9 cellular contexts compared by ENCODE assay signal in genomic region chr7:16989883-16990413, GRCh38.
DNase-seq lines count a peak whose midpoint lies in the region; ATAC-seq and TF ChIP-seq lines count a peak whose summit lies in the region.
"Had no signal": no experiment of that assay in that cellular context is flagged by ENCODE, and none has a peak within 500 bp of the region (broad histone marks: within the 10 kb centered on the region; RNA-seq: fewer than 3 reads in every experiment).

No MANE protein-coding gene starts in this region.

- H3K4me1 ChIP-seq in endodermal cell (ENCODE audit: control insufficient read depth, insufficient read depth, low read length): peaks cover 3% of the 10 kb centered on the region

- DNase-seq in CD14-positive monocyte (ENCODE audit: low spot score) (no peak), NCI-H2196 treated with DMSO at 0.1 percent for 48 hours (lab: John Stamatoyannopoulos, UW; ENCODE audit: unreplicated experiment) (peak; percentile 37), medulla oblongata (ENCODE audit: extremely low spot score) (peak; percentile 96), endodermal cell (no peak)
- DNase-seq in activated naive CD8-positive, alpha-beta T cell treated with anti-CD3 and anti-CD28 coated beads for 36 hours: no peak
- no peak for DNase-seq in stimulated activated naive CD8-positive, alpha-beta T cell treated with anti-CD3 and anti-CD28 coated beads, Interleukin-15, Interleukin-2, amounts not matched to agents 100 U/mL and 50 U/mL, for 24 hours

- H3K9me3 Mint-ChIP-seq in CD14-positive monocyte: peaks cover 0 to 5% (median 4%) of the 10 kb centered on the region in 7 donors
- H3K9me3 Mint-ChIP-seq in activated naive CD8-positive, alpha-beta T cell treated with anti-CD3 and anti-CD28 coated beads for 36 hours: no peaks in the 10 kb centered on the region
- no peaks in the 10 kb centered on the region for H3K9me3 Mint-ChIP-seq in endodermal cell
- H3K9me3 Mint-ChIP-seq: activated naive CD4-positive, alpha-beta T cell treated with anti-CD3 and anti-CD28 coated beads, Interleukin-2, amount 50 U/mL, for 24 hours had no signal

- no peak for ATAC-seq in GM19324 (IDR thresholded peaks at IDR 0.05; ENCODE audit: low FRiP score, unreplicated experiment)
- ATAC-seq in stimulated activated naive CD8-positive, alpha-beta T cell treated with anti-CD3 and anti-CD28 coated beads, Interleukin-15, Interleukin-2, amounts not matched to agents 100 U/mL and 50 U/mL, for 24 hours: no peak

- no peak overlapping the region for H3K4me3 ChIP-seq in endodermal cell (ENCODE audit: low read length)

- no peak overlapping the region for H3K9ac ChIP-seq in endodermal cell (ENCODE audit: extremely low read depth, low read length, poor library complexity, severe bottlenecking)

- peaks cover 28% of the 10 kb centered on the region for H3K4me1 Mint-ChIP-seq in CD14-positive monocyte
- no peaks in the 10 kb centered on the region for H3K4me1 Mint-ChIP-seq in activated naive CD8-positive, alpha-beta T cell treated with anti-CD3 and anti-CD28 coated beads for 36 hours
- H3K4me1 Mint-ChIP-seq in endodermal cell: no peaks in the 10 kb centered on the region
- H3K4me1 Mint-ChIP-seq: activated naive CD4-positive, alpha-beta T cell treated with anti-CD3 and anti-CD28 coated beads, Interleukin-2, amount 50 U/mL, for 24 hours had no signal

- peaks cover 41% of the 10 kb centered on the region for H3K27me3 ChIP-seq in endodermal cell (ENCODE audit: control insufficient read depth, insufficient read depth, low read length, poor library complexity, severe bottlenecking)

- peak overlapping the region; percentile 21 to 95 (median 82) for H3K27ac Mint-ChIP-seq in CD14-positive monocyte
- no peak overlapping the region for H3K27ac Mint-ChIP-seq in activated naive CD8-positive, alpha-beta T cell treated with anti-CD3 and anti-CD28 coated beads for 36 hours
- no peak overlapping the region for H3K27ac Mint-ChIP-seq in endodermal cell
- H3K27ac Mint-ChIP-seq: activated naive CD4-positive, alpha-beta T cell treated with anti-CD3 and anti-CD28 coated beads, Interleukin-2, amount 50 U/mL, for 24 hours had no signal

- H3K4me3 Mint-ChIP-seq in CD14-positive monocyte (peak overlapping the region; percentile 82 to 93), endodermal cell (no peak overlapping the region)
- no peak overlapping the region for H3K4me3 Mint-ChIP-seq in activated naive CD8-positive, alpha-beta T cell treated with anti-CD3 and anti-CD28 coated beads for 36 hours
- H3K4me3 Mint-ChIP-seq: activated naive CD4-positive, alpha-beta T cell treated with anti-CD3 and anti-CD28 coated beads, Interleukin-2, amount 50 U/mL, for 24 hours had no signal

- intact Hi-C loops in CD14-positive monocyte (cut with micrococcal nuclease): loop anchor here in 1 of 2 donors (10.0 kb wide), 2 partner anchors 75 to 315 kb away; no protein-coding TSS in a partner anchor

- H3K27ac ChIP-seq in cingulate gyrus (ENCODE audit: low read depth, low read length): peak overlapping the region; percentile 63
- no peak overlapping the region for H3K27ac ChIP-seq in endodermal cell (ENCODE audit: low read depth, low read length)

- H3K36me3 Mint-ChIP-seq in CD14-positive monocyte (no peaks in the 10 kb centered on the region), endodermal cell (ENCODE audit: low read depth) (no peaks in the 10 kb centered on the region)
- H3K36me3 Mint-ChIP-seq in activated naive CD8-positive, alpha-beta T cell treated with anti-CD3 and anti-CD28 coated beads for 36 hours: no peaks in the 10 kb centered on the region
- H3K36me3 Mint-ChIP-seq: activated naive CD4-positive, alpha-beta T cell treated with anti-CD3 and anti-CD28 coated beads, Interleukin-2, amount 50 U/mL, for 24 hours had no signal

- TF ChIP-seq CTCF in CD14-positive monocyte (IDR thresholded peaks at IDR 0.05) (no peak), endodermal cell (conservative IDR thresholded peaks at IDR 0.05) (no peak)

- H3K36me3 ChIP-seq in endodermal cell (ENCODE audit: control insufficient read depth, insufficient read depth, low read length): no peaks in the 10 kb centered on the region

- WGBS in endodermal cell (ENCODE audit: insufficient coverage in 1 of 2, insufficient read length in 1 of 2), 2 experiments: 90 to 93% methylated on average over 5 to 7 of the region's 7 CpGs

- H3K27me3 Mint-ChIP-seq in CD14-positive monocyte (ENCODE audit: low read depth in 3 of 3) (peaks cover 0 to 1% (median 0%) of the 10 kb centered on the region in 3 donors), endodermal cell (ENCODE audit: insufficient read depth) (peaks cover 77% of the 10 kb centered on the region)
- H3K27me3 Mint-ChIP-seq in activated naive CD8-positive, alpha-beta T cell treated with anti-CD3 and anti-CD28 coated beads for 36 hours: peaks cover 14% of the 10 kb centered on the region

- H3K9me3 ChIP-seq in endodermal cell (ENCODE audit: control insufficient read depth, low read length): no peaks in the 10 kb centered on the region

Comparison
In these comparisons a context has a peak if more than half of its experiments do, and no peak if none do; other contexts are left out.
1. DNase-seq: peak in NCI-H2196 treated with DMSO at 0.1 percent for 48 hours (single experiment) and medulla oblongata (single experiment); none in CD14-positive monocyte (single experiment), activated naive CD8-positive, alpha-beta T cell treated with anti-CD3 and anti-CD28 coated beads for 36 hours (single experiment), stimulated activated naive CD8-positive, alpha-beta T cell treated with anti-CD3 and anti-CD28 coated beads, Interleukin-15, Interleukin-2, amounts not matched to agents 100 U/mL and 50 U/mL, for 24 hours (single experiment) and endodermal cell (single experiment).
2. H3K27ac Mint-ChIP-seq: peak in CD14-positive monocyte (7 of 7); none in activated naive CD8-positive, alpha-beta T cell treated with anti-CD3 and anti-CD28 coated beads for 36 hours (single experiment) and endodermal cell (single experiment).
3. H3K4me3 Mint-ChIP-seq: peak in CD14-positive monocyte (2 of 2); none in activated naive CD8-positive, alpha-beta T cell treated with anti-CD3 and anti-CD28 coated beads for 36 hours (single experiment) and endodermal cell (single experiment).